Comparison of ENCODE assay signal across 14 cellular contexts in genomic region chr7:837001-837400, GRCh38. TPM values are rescaled to one million over a fixed set of nuclear protein-coding genes. Genes with fewer than 3 reads are reported as not detected.
A peak's percentile ranks its signal among the peaks of the same experiment; 100 is the strongest.
DNase-seq lines count a peak whose midpoint lies in the region; ATAC-seq and TF ChIP-seq lines count a peak whose summit lies in the region.
"Had no signal": no experiment of that assay in that cellular context is flagged by ENCODE, and none has a peak within 500 bp of the region (broad histone marks: within the 10 kb centered on the region; RNA-seq: fewer than 3 reads in every experiment).

No MANE protein-coding gene starts in this region.

- H3K9ac ChIP-seq in endodermal cell (ENCODE audit: extremely low read depth, low read length, poor library complexity, severe bottlenecking): no peak overlapping the region
- peak overlapping the region; percentile 11 for H3K9ac ChIP-seq in mucosa of stomach (ENCODE audit: low read length)

- H3K27ac ChIP-seq in endodermal cell (ENCODE audit: low read depth, low read length) (no peak overlapping the region), transverse colon (peak overlapping the region; percentile 76 to 87 (median 83))
- H3K27ac ChIP-seq: SJCRH30 had no signal

- no peak for TF ChIP-seq EP300 in transverse colon (IDR thresholded peaks at IDR 0.05; ENCODE audit: low read depth)

- no peak for ATAC-seq in activated T-cell treated with anti-CD3 and anti-CD28 coated beads, Interleukin-2, amount 50 U/mL, for 4 hours
- ATAC-seq in GM18505 (IDR thresholded peaks at IDR 0.05; ENCODE audit: unreplicated experiment): no peak

- H3K27me3 ChIP-seq in endodermal cell (ENCODE audit: control insufficient read depth, insufficient read depth, low read length, poor library complexity, severe bottlenecking) (no peaks in the 10 kb centered on the region), mucosa of stomach (ENCODE audit: control insufficient read depth, insufficient read depth, low read length) (no peaks in the 10 kb centered on the region), transverse colon (no peaks in the 10 kb centered on the region)
- H3K27me3 ChIP-seq: SJCRH30 had no signal

- in situ Hi-C loops in transverse colon (cut with MboI; ENCODE audit: low pct_ligation_motif_present in 1 of 4, low pct_unique_long_range_greater_than_20kb in 1 of 4, low sequenced_read_pairs in 3 of 4): no loop called here

- no peak for TF ChIP-seq CTCF in endodermal cell (conservative IDR thresholded peaks at IDR 0.05)
- TF ChIP-seq CTCF in transverse colon (IDR thresholded peaks at IDR 0.05): no peak

- intact Hi-C loops in transverse colon (cut with DNase I; ENCODE audit: low total_unique reads): no loop called here

- H3K4me1 Mint-ChIP-seq in activated T-cell treated with anti-CD3 and anti-CD28 coated beads, Interleukin-2, amount 50 U/mL, for 24 hours (ENCODE audit: low read depth): peaks cover 39% of the 10 kb centered on the region
- peaks cover 40% of the 10 kb centered on the region for H3K4me1 Mint-ChIP-seq in activated T-cell treated with anti-CD3 and anti-CD28 coated beads, Interleukin-2, amount 50 U/mL, for 4 hours (ENCODE audit: low read depth)
- H3K4me1 Mint-ChIP-seq in endodermal cell (peaks cover 14% of the 10 kb centered on the region), immature natural killer cell (peaks cover 17 to 25% of the 10 kb centered on the region in 2 donors)

- H3K4me3 ChIP-seq in endodermal cell (ENCODE audit: low read length) (no peak overlapping the region), mucosa of stomach (ENCODE audit: low read length) (no peak overlapping the region), transverse colon (no peak overlapping the region)
- H3K4me3 ChIP-seq: HAP-1, SJCRH30 had no signal

- no peak overlapping the region for H3K4me3 Mint-ChIP-seq in activated T-cell treated with anti-CD3 and anti-CD28 coated beads, Interleukin-2, amount 50 U/mL, for 24 hours
- H3K4me3 Mint-ChIP-seq in activated T-cell treated with anti-CD3 and anti-CD28 coated beads, Interleukin-2, amount 50 U/mL, for 4 hours: no peak overlapping the region
- H3K4me3 Mint-ChIP-seq in endodermal cell (no peak overlapping the region), immature natural killer cell (no peak overlapping the region)
- H3K4me3 Mint-ChIP-seq: activated naive CD8-positive, alpha-beta T cell treated with anti-CD3 and anti-CD28 coated beads for 36 hours; stimulated activated naive CD8-positive, alpha-beta T cell treated with anti-CD3 and anti-CD28 coated beads, Interleukin-15, Interleukin-2, amounts not matched to agents 100 ng/mL and 50 ng/mL, for 24 hours had no signal

- 95 to 98% methylated on average over 19 of the region's 19 CpGs for WGBS in endodermal cell (ENCODE audit: insufficient coverage in 1 of 2, insufficient read length in 1 of 2), 2 experiments
- 79 to 91% methylated on average over 5 to 19 of the region's 19 CpGs for WGBS in transverse colon (ENCODE audit: low coverage in 1 of 2), 2 donors

- no peaks in the 10 kb centered on the region for H3K4me1 ChIP-seq in endodermal cell (ENCODE audit: control insufficient read depth, insufficient read depth, low read length)
- H3K4me1 ChIP-seq in mucosa of stomach (ENCODE audit: control insufficient read depth, insufficient read depth, low read length): peaks cover 44% of the 10 kb centered on the region
- peaks cover 15 to 38% (median 30%) of the 10 kb centered on the region in 4 donors for H3K4me1 ChIP-seq in transverse colon
- H3K4me1 ChIP-seq: SJCRH30 had no signal

- peak overlapping the region; percentile 29 for H3K27ac Mint-ChIP-seq in activated T-cell treated with anti-CD3 and anti-CD28 coated beads, Interleukin-2, amount 50 U/mL, for 24 hours
- H3K27ac Mint-ChIP-seq in endodermal cell: peak overlapping the region; percentile 78
- no peak overlapping the region for H3K27ac Mint-ChIP-seq in immature natural killer cell

- H3K36me3 ChIP-seq in endodermal cell (ENCODE audit: control insufficient read depth, insufficient read depth, low read length) (peaks cover 52% of the 10 kb centered on the region), mucosa of stomach (ENCODE audit: control insufficient read depth, insufficient read depth, low read length) (peaks cover 2% of the 10 kb centered on the region), transverse colon (peaks cover 0 to 5% (median 2%) of the 10 kb centered on the region in 4 donors)

- H3K36me3 Mint-ChIP-seq in activated T-cell treated with anti-CD3 and anti-CD28 coated beads, Interleukin-2, amount 50 U/mL, for 24 hours (ENCODE audit: low read depth): peaks cover 77% of the 10 kb centered on the region
- H3K36me3 Mint-ChIP-seq in activated T-cell treated with anti-CD3 and anti-CD28 coated beads, Interleukin-2, amount 50 U/mL, for 4 hours (ENCODE audit: insufficient read depth): peaks cover 23% of the 10 kb centered on the region
- H3K36me3 Mint-ChIP-seq in endodermal cell (ENCODE audit: low read depth) (peaks cover 51% of the 10 kb centered on the region), immature natural killer cell (peaks cover 3 to 17% (median 9%) of the 10 kb centered on the region in 3 donors)

- H3K9me3 ChIP-seq in endodermal cell (ENCODE audit: control insufficient read depth, low read length) (no peaks in the 10 kb centered on the region), mucosa of stomach (ENCODE audit: control insufficient read depth, low read length) (no peaks in the 10 kb centered on the region), transverse colon (no peaks in the 10 kb centered on the region)
- H3K9me3 ChIP-seq: HAP-1, SJCRH30 had no signal

- H3K9me3 Mint-ChIP-seq in activated T-cell treated with anti-CD3 and anti-CD28 coated beads, Interleukin-2, amount 50 U/mL, for 24 hours: no peaks in the 10 kb centered on the region
- no peaks in the 10 kb centered on the region for H3K9me3 Mint-ChIP-seq in activated T-cell treated with anti-CD3 and anti-CD28 coated beads, Interleukin-2, amount 50 U/mL, for 4 hours
- no peaks in the 10 kb centered on the region for H3K9me3 Mint-ChIP-seq in endodermal cell
- no peaks in the 10 kb centered on the region for H3K9me3 Mint-ChIP-seq in immature natural killer cell
- H3K9me3 Mint-ChIP-seq: activated naive CD8-positive, alpha-beta T cell treated with anti-CD3 and anti-CD28 coated beads for 36 hours; stimulated activated naive CD8-positive, alpha-beta T cell treated with anti-CD3 and anti-CD28 coated beads, Interleukin-15, Interleukin-2, amounts not matched to agents 100 ng/mL and 50 ng/mL, for 24 hours had no signal

- H3K27me3 Mint-ChIP-seq in activated T-cell treated with anti-CD3 and anti-CD28 coated beads, Interleukin-2, amount 50 U/mL, for 24 hours: no peaks in the 10 kb centered on the region
- no peaks in the 10 kb centered on the region for H3K27me3 Mint-ChIP-seq in activated T-cell treated with anti-CD3 and anti-CD28 coated beads, Interleukin-2, amount 50 U/mL, for 4 hours (ENCODE audit: low read depth)
- H3K27me3 Mint-ChIP-seq in endodermal cell (ENCODE audit: insufficient read depth) (no peaks in the 10 kb centered on the region), immature natural killer cell (ENCODE audit: low read depth in 3 of 3) (peaks cover 0 to 2% (median 2%) of the 10 kb centered on the region in 3 donors)
- H3K27me3 Mint-ChIP-seq: activated naive CD8-positive, alpha-beta T cell treated with anti-CD3 and anti-CD28 coated beads for 36 hours; stimulated activated naive CD8-positive, alpha-beta T cell treated with anti-CD3 and anti-CD28 coated beads, Interleukin-15, Interleukin-2, amounts not matched to agents 100 ng/mL and 50 ng/mL, for 24 hours had no signal

- no peak for DNase-seq in activated T-cell treated with anti-CD3 and anti-CD28 coated beads, Interleukin-2, amount 50 U/mL, for 24 hours
- DNase-seq in activated T-cell treated with anti-CD3 and anti-CD28 coated beads, Interleukin-2, amount 50 U/mL, for 4 hours: no peak
- no peak for DNase-seq in endodermal cell
- no peak for DNase-seq in transverse colon
- DNase-seq in MV-4-11 (lab: John Stamatoyannopoulos, UW): no peak
- DNase-seq in immature natural killer cell: no peak
- DNase-seq: activated naive CD8-positive, alpha-beta T cell treated with anti-CD3 and anti-CD28 coated beads for 36 hours; NCI-H2029 treated with DMSO at 0.1 percent for 48 hours; NCI-H774; SJCRH30 had no signal

- TF ChIP-seq POLR2A in transverse colon (IDR thresholded peaks at IDR 0.05): no peak
- no peak for TF ChIP-seq POLR2A in GM18505 (IDR thresholded peaks at IDR 0.05; ENCODE audit: borderline replicate concordance, extremely low read depth, insufficient read depth, insufficient read length)

RNA-seq across cellular contexts. Expression of gene SUN1, which starts 4.7 kb away (rescaled TPM):
- total RNA-seq in activated T-cell treated with anti-CD3 and anti-CD28 coated beads, Interleukin-2, amount 50 U/mL, for 4 hours: 10 to 100 TPM; 61.5 to 69.1 (median 63.0) TPM
- total RNA-seq in endodermal cell (100 to 1,000 TPM; 133 to 136 TPM), transverse colon (100 to 1,000 TPM in 3 of 4 donors, 10 to 100 TPM in 1; 92.7 to 569 (median 162) TPM)
- 114 TPM for polyA plus RNA-seq in endodermal cell (2013, experiment 1 of 2)
- 103 TPM for polyA plus RNA-seq in endodermal cell (2013, experiment 2 of 2)
- 10 to 100 TPM; 19.3 to 31.5 (median 19.8) TPM for polyA plus RNA-seq in immature natural killer cell

RNA-seq across cellular contexts. Expression of gene GET4, which starts 39.4 kb away (rescaled TPM):
- 10 to 100 TPM; 47.9 to 55.3 (median 52.1) TPM for total RNA-seq in activated T-cell treated with anti-CD3 and anti-CD28 coated beads, Interleukin-2, amount 50 U/mL, for 4 hours
- total RNA-seq in endodermal cell (10 to 100 TPM; 73.3 to 84.3 TPM), transverse colon (100 to 1,000 TPM in 2 of 4 donors, 10 to 100 TPM in 2; 49.4 to 116 (median 85.2) TPM)
- 49.1 TPM for polyA plus RNA-seq in endodermal cell (2013, experiment 1 of 2)
- polyA plus RNA-seq in endodermal cell (2013, experiment 2 of 2): 46.6 TPM
- 10 to 100 TPM; 25.3 to 35.6 (median 25.5) TPM for polyA plus RNA-seq in immature natural killer cell

Comparison
In these comparisons a context has a peak if more than half of its experiments do, and no peak if none do; other contexts are left out.
1. H3K27ac Mint-ChIP-seq: peak in activated T-cell treated with anti-CD3 and anti-CD28 coated beads, Interleukin-2, amount 50 U/mL, for 24 hours (single experiment) and endodermal cell (single experiment); none in immature natural killer cell (0 of 6).